Comparison of ENCODE assay signal across 20 cellular contexts in the genomic region with DNA sequence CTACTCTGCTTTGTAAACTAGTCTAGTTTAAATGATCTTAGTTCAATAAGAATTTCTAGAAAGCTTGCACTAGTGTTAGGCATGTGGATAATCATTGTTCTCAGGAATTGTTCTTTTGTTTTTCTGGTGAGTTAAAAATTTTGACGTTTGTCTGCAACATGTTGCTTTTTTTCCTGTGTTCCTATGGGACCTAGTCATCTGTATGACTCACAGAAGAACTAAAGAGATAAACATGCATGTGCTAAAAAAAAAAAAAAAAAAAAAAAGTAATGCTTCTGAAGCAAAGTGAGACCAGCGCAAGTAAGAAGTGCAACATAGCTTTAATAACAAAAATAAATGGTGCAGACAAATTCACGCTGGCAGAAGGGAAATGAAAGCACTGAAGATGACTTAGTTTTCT.
DNase-seq lines count a peak whose midpoint lies in the region; ATAC-seq and TF ChIP-seq lines count a peak whose summit lies in the region.
"Had no signal": no experiment of that assay in that cellular context is flagged by ENCODE, and none has a peak within 500 bp of the region (broad histone marks: within the 10 kb centered on the region; RNA-seq: fewer than 3 reads in every experiment).

No MANE protein-coding gene starts in this region.

- POLR2A ChIA-PET in RWPE1 (lab: Yijun Ruan, JAX; ENCODE audit: low non-redundant PET): no interaction called here
- POLR2A ChIA-PET in activated CD4-positive, alpha-beta T cell treated with anti-CD3 and anti-CD28 coated beads for 36 hours (lab: Charles Lee): no interaction called here

- CTCF ChIA-PET in RWPE1 (lab: Yijun Ruan, JAX): no interaction called here
- CTCF ChIA-PET in activated CD4-positive, alpha-beta T cell treated with anti-CD3 and anti-CD28 coated beads for 36 hours (lab: Charles Lee): no interaction called here

- no peak overlapping the region for H3K4me3 Mint-ChIP-seq in GM23338
- no peak overlapping the region for H3K4me3 Mint-ChIP-seq in activated CD4-positive, alpha-beta T cell treated with anti-CD3 and anti-CD28 coated beads for 36 hours
- H3K4me3 Mint-ChIP-seq: activated CD8-positive, alpha-beta T cell treated with anti-CD3 and anti-CD28 coated beads, Interleukin-2, amount 10 ng/mL, durations not matched to agents 7 days and 5 days; brain; CD4-positive, alpha-beta memory T cell; endodermal cell; nephron had no signal

- no peaks in the 10 kb centered on the region for H3K79me2 ChIP-seq in GM23338 (replicated peaks; ENCODE audit: insufficient read depth)

- 48 to 52% methylated on average over 3 of the region's 3 CpGs for WGBS in heart right ventricle, 2 donors

- H3K4me3 ChIP-seq in retinal pigment epithelial cell (ENCODE audit: low read length) (no peak overlapping the region), GM23338 (no peak overlapping the region), heart right ventricle (no peak overlapping the region)
- H3K4me3 ChIP-seq: left lung, tibial artery had no signal

- no peak overlapping the region for H2AFZ ChIP-seq in GM23338

- H3K27me3 ChIP-seq in GM23338 (ENCODE audit: insufficient read depth) (no peaks in the 10 kb centered on the region), heart right ventricle (no peaks in the 10 kb centered on the region)
- H3K27me3 ChIP-seq: left lung, tibial artery had no signal

- no peak overlapping the region for H3K27ac Mint-ChIP-seq in GM23338
- H3K27ac Mint-ChIP-seq in activated CD4-positive, alpha-beta T cell treated with anti-CD3 and anti-CD28 coated beads for 36 hours: no peak overlapping the region
- H3K27ac Mint-ChIP-seq: activated CD8-positive, alpha-beta T cell treated with anti-CD3 and anti-CD28 coated beads, Interleukin-2, amount 10 ng/mL, durations not matched to agents 7 days and 5 days; brain; CD4-positive, alpha-beta memory T cell; endodermal cell; nephron had no signal

- H3K9me3 ChIP-seq in heart right ventricle: peaks cover 0 to under 1% (median 0%) of the 10 kb centered on the region in 11 donors
- H3K9me3 ChIP-seq: left lung, tibial artery had no signal

- H3K4me1 ChIP-seq in GM23338 (ENCODE audit: insufficient read depth) (no peaks in the 10 kb centered on the region), heart right ventricle (no peaks in the 10 kb centered on the region)
- H3K4me1 ChIP-seq: left lung, tibial artery had no signal

- H4K20me1 ChIP-seq in GM23338 (replicated peaks; ENCODE audit: insufficient read depth): no peaks in the 10 kb centered on the region

- H3K36me3 Mint-ChIP-seq in GM23338 (ENCODE audit: low read depth): no peaks in the 10 kb centered on the region
- no peaks in the 10 kb centered on the region for H3K36me3 Mint-ChIP-seq in activated CD4-positive, alpha-beta T cell treated with anti-CD3 and anti-CD28 coated beads for 36 hours (ENCODE audit: low read depth)
- H3K36me3 Mint-ChIP-seq: brain; CD4-positive, alpha-beta memory T cell had no signal

- H3K4me1 Mint-ChIP-seq in GM23338: no peaks in the 10 kb centered on the region
- no peaks in the 10 kb centered on the region for H3K4me1 Mint-ChIP-seq in activated CD4-positive, alpha-beta T cell treated with anti-CD3 and anti-CD28 coated beads for 36 hours
- H3K4me1 Mint-ChIP-seq: brain; CD4-positive, alpha-beta memory T cell; endodermal cell; nephron had no signal

- TF ChIP-seq CTCF in RWPE1 (conservative IDR thresholded peaks at IDR 0.05; ENCODE audit: low read depth): no peak
- TF ChIP-seq CTCF in retinal pigment epithelial cell (conservative IDR thresholded peaks at IDR 0.05; ENCODE audit: low read depth, low read length): no peak
- TF ChIP-seq CTCF in GM23338 (conservative IDR thresholded peaks at IDR 0.05; ENCODE audit: low read depth in 2 of 2): no peak
- TF ChIP-seq CTCF in heart right ventricle (IDR thresholded peaks at IDR 0.05): no peak

- H3K36me3 ChIP-seq in GM23338 (ENCODE audit: insufficient read depth) (no peaks in the 10 kb centered on the region), heart right ventricle (no peaks in the 10 kb centered on the region)
- H3K36me3 ChIP-seq: left lung, tibial artery had no signal

- H3K27me3 Mint-ChIP-seq in GM23338 (ENCODE audit: insufficient read depth, low read depth, poor library complexity): no peaks in the 10 kb centered on the region
- H3K27me3 Mint-ChIP-seq in activated CD4-positive, alpha-beta T cell treated with anti-CD3 and anti-CD28 coated beads for 36 hours: no peaks in the 10 kb centered on the region

- peak; percentile 84 for DNase-seq in ELR (ENCODE audit: low read depth)
- DNase-seq in RWPE1 (ENCODE audit: low spot score): peak; percentile 2
- DNase-seq in fibroblast of gingiva (ENCODE audit: low read depth): peak; percentile 49
- peak; percentile 22 for DNase-seq in retinal pigment epithelial cell (ENCODE audit: low read depth)
- DNase-seq in GM23338 (ENCODE audit: low spot score): no peak
- DNase-seq in activated CD4-positive, alpha-beta T cell treated with anti-CD3 and anti-CD28 coated beads for 36 hours: no peak
- DNase-seq in heart right ventricle: no peak
- DNase-seq: activated CD8-positive, alpha-beta T cell treated with anti-CD3 and anti-CD28 coated beads, Interleukin-2, amount 10 ng/mL, durations not matched to agents 7 days and 5 days; CD4-positive, alpha-beta memory T cell; endodermal cell; GOT3; left lung; NCI-H1105; NCI-H2227 treated with DMSO at 0.1 percent for 48 hours; stimulated activated CD4-positive, alpha-beta T cell treated with anti-CD3 and anti-CD28 coated beads, Interleukin-2, amount 100 ng/mL, for 24 hours; stimulated activated CD8-positive, alpha-beta memory T cell treated with anti-CD3 and anti-CD28 coated beads, Interleukin-4, amount 100 ng/mL, for 48 hours; tibial artery had no signal

- no peak overlapping the region for H3K4me2 ChIP-seq in GM23338

- peaks cover 4% of the 10 kb centered on the region; the same call in 1 of the 3 replicates for H3K9me3 Mint-ChIP-seq in GM23338
- H3K9me3 Mint-ChIP-seq in activated CD4-positive, alpha-beta T cell treated with anti-CD3 and anti-CD28 coated beads for 36 hours (ENCODE audit: low read depth): peaks cover 2% of the 10 kb centered on the region
- H3K9me3 Mint-ChIP-seq: brain, endodermal cell had no signal

- no peaks in the 10 kb centered on the region; the same call in 1 of the 2 replicates for H3K9me2 ChIP-seq in GM23338 (ENCODE audit: insufficient read depth)

- no peak overlapping the region for H3K27ac ChIP-seq in RWPE1
- H3K27ac ChIP-seq in GM23338 (ENCODE audit: low read depth): no peak overlapping the region
- H3K27ac ChIP-seq in heart right ventricle: no peak overlapping the region
- H3K27ac ChIP-seq: left lung, tibial artery had no signal

- no peaks in the 10 kb centered on the region for H3F3A ChIP-seq in GM23338 (replicated peaks; ENCODE audit: low read depth)

- ATAC-seq in GM23338: no peak
- ATAC-seq in activated CD4-positive, alpha-beta T cell treated with anti-CD3 and anti-CD28 coated beads for 36 hours: no peak
- no peak for ATAC-seq in GM18498 (IDR thresholded peaks at IDR 0.05; ENCODE audit: unreplicated experiment)
- no peak for ATAC-seq in heart right ventricle
- ATAC-seq: activated CD8-positive, alpha-beta T cell treated with anti-CD3 and anti-CD28 coated beads, Interleukin-2, amount 10 ng/mL, durations not matched to agents 7 days and 5 days; left lung had no signal

- intact Hi-C loops in activated CD4-positive, alpha-beta T cell treated with anti-CD3 and anti-CD28 coated beads for 36 hours (cut with DNase I, micrococcal nuclease): no loop called here
- intact Hi-C loops in heart right ventricle (cut with DNase I): no loop called here

TF ChIP-seq in GM23338, 12 proteins besides CTCF, POLR2A, EP300 and RAD21 (continues in another document):
- TF ChIP-seq, protein P1, sequence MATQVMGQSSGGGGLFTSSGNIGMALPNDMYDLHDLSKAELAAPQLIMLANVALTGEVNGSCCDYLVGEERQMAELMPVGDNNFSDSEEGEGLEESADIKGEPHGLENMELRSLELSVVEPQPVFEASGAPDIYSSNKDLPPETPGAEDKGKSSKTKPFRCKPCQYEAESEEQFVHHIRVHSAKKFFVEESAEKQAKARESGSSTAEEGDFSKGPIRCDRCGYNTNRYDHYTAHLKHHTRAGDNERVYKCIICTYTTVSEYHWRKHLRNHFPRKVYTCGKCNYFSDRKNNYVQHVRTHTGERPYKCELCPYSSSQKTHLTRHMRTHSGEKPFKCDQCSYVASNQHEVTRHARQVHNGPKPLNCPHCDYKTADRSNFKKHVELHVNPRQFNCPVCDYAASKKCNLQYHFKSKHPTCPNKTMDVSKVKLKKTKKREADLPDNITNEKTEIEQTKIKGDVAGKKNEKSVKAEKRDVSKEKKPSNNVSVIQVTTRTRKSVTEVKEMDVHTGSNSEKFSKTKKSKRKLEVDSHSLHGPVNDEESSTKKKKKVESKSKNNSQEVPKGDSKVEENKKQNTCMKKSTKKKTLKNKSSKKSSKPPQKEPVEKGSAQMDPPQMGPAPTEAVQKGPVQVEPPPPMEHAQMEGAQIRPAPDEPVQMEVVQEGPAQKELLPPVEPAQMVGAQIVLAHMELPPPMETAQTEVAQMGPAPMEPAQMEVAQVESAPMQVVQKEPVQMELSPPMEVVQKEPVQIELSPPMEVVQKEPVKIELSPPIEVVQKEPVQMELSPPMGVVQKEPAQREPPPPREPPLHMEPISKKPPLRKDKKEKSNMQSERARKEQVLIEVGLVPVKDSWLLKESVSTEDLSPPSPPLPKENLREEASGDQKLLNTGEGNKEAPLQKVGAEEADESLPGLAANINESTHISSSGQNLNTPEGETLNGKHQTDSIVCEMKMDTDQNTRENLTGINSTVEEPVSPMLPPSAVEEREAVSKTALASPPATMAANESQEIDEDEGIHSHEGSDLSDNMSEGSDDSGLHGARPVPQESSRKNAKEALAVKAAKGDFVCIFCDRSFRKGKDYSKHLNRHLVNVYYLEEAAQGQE (IDR thresholded peaks at IDR 0.05; ENCODE audit: unreplicated experiment): no peak
- TF ChIP-seq ZNF331 (CRISPR knock-in tag; IDR thresholded peaks at IDR 0.05; ENCODE audit: low read depth) (no peak), NANOG (IDR thresholded peaks at IDR 0.05; ENCODE audit: borderline replicate concordance) (no peak), POLR2AphosphoS5 (IDR thresholded peaks at IDR 0.05; ENCODE audit: low read depth) (no peak), EZH2 (IDR thresholded peaks at IDR 0.05; ENCODE audit: low read depth, unreplicated experiment) (no peak), STAT1 (IDR thresholded peaks at IDR 0.05; ENCODE audit: unreplicated experiment) (no peak), ZNF114 (CRISPR knock-in tag; IDR thresholded peaks at IDR 0.05) (no peak)
- TF ChIP-seq, protein P2, sequence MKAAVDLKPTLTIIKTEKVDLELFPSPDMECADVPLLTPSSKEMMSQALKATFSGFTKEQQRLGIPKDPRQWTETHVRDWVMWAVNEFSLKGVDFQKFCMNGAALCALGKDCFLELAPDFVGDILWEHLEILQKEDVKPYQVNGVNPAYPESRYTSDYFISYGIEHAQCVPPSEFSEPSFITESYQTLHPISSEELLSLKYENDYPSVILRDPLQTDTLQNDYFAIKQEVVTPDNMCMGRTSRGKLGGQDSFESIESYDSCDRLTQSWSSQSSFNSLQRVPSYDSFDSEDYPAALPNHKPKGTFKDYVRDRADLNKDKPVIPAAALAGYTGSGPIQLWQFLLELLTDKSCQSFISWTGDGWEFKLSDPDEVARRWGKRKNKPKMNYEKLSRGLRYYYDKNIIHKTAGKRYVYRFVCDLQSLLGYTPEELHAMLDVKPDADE (IDR thresholded peaks at IDR 0.05): no peak

Comparison
In these comparisons a context has a peak if more than half of its experiments do, and no peak if none do; other contexts are left out.
1. DNase-seq: peak in ELR (single experiment), RWPE1 (single experiment), fibroblast of gingiva (single experiment) and retinal pigment epithelial cell (single experiment); none in GM23338 (single experiment), activated CD4-positive, alpha-beta T cell treated with anti-CD3 and anti-CD28 coated beads for 36 hours (single experiment) and heart right ventricle (0 of 2).